15 cellular contexts compared by ENCODE assay signal in genomic region chr22:45968751-45969413, GRCh38. TPM values are rescaled to one million over a fixed set of nuclear protein-coding genes. Genes with fewer than 3 reads are reported as not detected.
A peak's percentile ranks its signal among the peaks of the same experiment; 100 is the strongest.
DNase-seq lines count a peak whose midpoint lies in the region; FAIRE-seq and TF ChIP-seq lines count a peak whose summit lies in the region.
"Had no signal": no experiment of that assay in that cellular context is flagged by ENCODE, and none has a peak within 500 bp of the region (broad histone marks: within the 10 kb centered on the region; RNA-seq: fewer than 3 reads in every experiment).

No MANE protein-coding gene starts in this region.

- H3K36me3 ChIP-seq in H1 (ENCODE audit: control insufficient read depth in 2 of 4, insufficient read depth in 4 of 4, low read length in 3 of 4): peaks cover 0 to 16% (median 0%) of the 10 kb centered on the region in 4 experiments; a peak in 3 of 8 replicates
- no peaks in the 10 kb centered on the region for H3K36me3 ChIP-seq in HAP-1 (replicated peaks)
- H3K36me3 ChIP-seq: left lung, upper lobe of left lung had no signal

- TF ChIP-seq POLR2A in H1 (IDR thresholded peaks at IDR 0.05; ENCODE audit: control extremely low read depth in 1 of 2, low read depth in 2 of 2, low read length in 2 of 2): no peak

- H4K8ac ChIP-seq in H1 (ENCODE audit: extremely low read depth, insufficient read depth, low read length): peak overlapping the region; percentile 9; the same call in 1 of the 2 replicates

- no peak overlapping the region for H3K14ac ChIP-seq in H1 (ENCODE audit: insufficient read length)

- peaks cover 1% of the 10 kb centered on the region; the same call in 1 of the 2 replicates for H3K23me2 ChIP-seq in H1 (ENCODE audit: low read depth, low read length)

- peaks cover 0 to 11% of the 10 kb centered on the region in 2 experiments for H4K20me1 ChIP-seq in H1 (replicated peaks in 1 of 2; ENCODE audit: control insufficient read depth in 1 of 2, insufficient read depth in 2 of 2, low read length in 2 of 2)

- H3K4me1 ChIP-seq in H1 (replicated peaks in 1 of 4; ENCODE audit: control insufficient read depth in 3 of 4, insufficient read depth in 4 of 4, low read length in 3 of 4) (peaks cover 0 to 50% (median 35%) of the 10 kb centered on the region in 4 experiments; a peak in 6 of 7 replicates), HAP-1 (no peaks in the 10 kb centered on the region)

- no peak overlapping the region for H3K23ac ChIP-seq in H1 (ENCODE audit: insufficient read length)

- H3K27me3 ChIP-seq in H1 (replicated peaks in 1 of 4; ENCODE audit: control insufficient read depth in 3 of 4, extremely low read depth in 1 of 4, insufficient read depth in 3 of 4, low read length in 3 of 4) (peaks cover 38 to 77% (median 67%) of the 10 kb centered on the region in 4 experiments), HAP-1 (ENCODE audit: low read depth) (peaks cover 38% of the 10 kb centered on the region)

- no peaks in the 10 kb centered on the region for H3K9me3 Mint-ChIP-seq in activated CD4-positive, alpha-beta memory T cell treated with anti-CD3 and anti-CD28 coated beads for 36 hours
- H3K9me3 Mint-ChIP-seq in activated CD4-positive, alpha-beta memory T cell treated with anti-CD3 and anti-CD28 coated beads, Interleukin-2, amount 10 ng/mL, durations not matched to agents 7 days and 5 days: no peaks in the 10 kb centered on the region
- H3K9me3 Mint-ChIP-seq: T-helper 1 cell treated with Interleukin-12 subunit alpha and Interleukin-12 subunit beta and Interleukin-4 antibody, amounts not matched to agents 30 μg/mL and 1 μg/mL, for 36 hours had no signal

- H3K4me3 Mint-ChIP-seq in activated CD4-positive, alpha-beta memory T cell treated with anti-CD3 and anti-CD28 coated beads for 36 hours: no peak overlapping the region
- no peak overlapping the region for H3K4me3 Mint-ChIP-seq in activated CD4-positive, alpha-beta memory T cell treated with anti-CD3 and anti-CD28 coated beads, Interleukin-2, amount 10 ng/mL, durations not matched to agents 7 days and 5 days
- H3K4me3 Mint-ChIP-seq: T-helper 1 cell treated with Interleukin-12 subunit alpha and Interleukin-12 subunit beta and Interleukin-4 antibody, amounts not matched to agents 30 μg/mL and 1 μg/mL, for 36 hours had no signal

- POLR2A ChIA-PET in activated CD4-positive, alpha-beta memory T cell treated with anti-CD3 and anti-CD28 coated beads for 36 hours (lab: Charles Lee): no interaction called here
- POLR2A ChIA-PET in activated CD4-positive, alpha-beta memory T cell treated with anti-CD3 and anti-CD28 coated beads, Interleukin-2, amount 10 ng/mL, durations not matched to agents 7 days and 5 days (lab: Charles Lee): no interaction called here
- POLR2A ChIA-PET in H1 (lab: Charles Lee; ENCODE audit: partially characterized antibody): interaction anchor here (1.5 kb wide), 1 partner anchor 65 kb away, joined by 3 read pairs; no protein-coding TSS in a partner anchor

- H2BK120ac ChIP-seq in H1 (replicated peaks; ENCODE audit: low read depth, low read length): no peak overlapping the region

- intact Hi-C loops in activated CD4-positive, alpha-beta memory T cell treated with anti-CD3 and anti-CD28 coated beads for 36 hours (cut with micrococcal nuclease): no loop called here

- FAIRE-seq in H1 (lab: Jason Lieb, UNC): no peak
- FAIRE-seq: frontal cortex had no signal

- no peaks in the 10 kb centered on the region for H3K79me2 ChIP-seq in H1 (ENCODE audit: control insufficient read depth in 1 of 2, insufficient read depth in 2 of 2, low read length in 2 of 2)

- in situ Hi-C loops in HAP-1 (cut with MboI; ENCODE audit: low sequenced_read_pairs): loop anchor here (5.0 to 10.0 kb wide), 4 partner anchors 104 to 704 kb away; no protein-coding TSS in a partner anchor
- in situ Hi-C loops in G401 (cut with HindIII; ENCODE audit: low sequenced_read_pairs): no loop called here

- H3K4ac ChIP-seq in H1 (replicated peaks; ENCODE audit: insufficient read length, low read depth, low read length): no peak overlapping the region

- H3K18ac ChIP-seq in H1 (ENCODE audit: extremely low read depth, low read length): peak overlapping the region; percentile 32; the same call in 1 of the 2 replicates

- H3K79me1 ChIP-seq in H1 (ENCODE audit: low read depth, low read length): no peaks in the 10 kb centered on the region

- H3K36me3 Mint-ChIP-seq in activated CD4-positive, alpha-beta memory T cell treated with anti-CD3 and anti-CD28 coated beads for 36 hours: no peaks in the 10 kb centered on the region
- H3K36me3 Mint-ChIP-seq in activated CD4-positive, alpha-beta memory T cell treated with anti-CD3 and anti-CD28 coated beads, Interleukin-2, amount 10 ng/mL, durations not matched to agents 7 days and 5 days (ENCODE audit: low read depth): peaks cover 3% of the 10 kb centered on the region

- no peak for TF ChIP-seq EP300 in H1 (IDR thresholded peaks at IDR 0.05; ENCODE audit: borderline replicate concordance in 1 of 2, low read depth in 2 of 2, low read length in 2 of 2)

- H2AFZ ChIP-seq in H1 (ENCODE audit: low read length): no peak overlapping the region

- H2AK5ac ChIP-seq in H1 (ENCODE audit: low read depth, low read length): peak overlapping the region; percentile 80; the same call in 1 of the 2 replicates

- no peak overlapping the region for H4K5ac ChIP-seq in H1 (ENCODE audit: insufficient read length, low read depth, low read length)

- no peak overlapping the region for H2BK20ac ChIP-seq in H1 (ENCODE audit: low read length)

- H4K91ac ChIP-seq in H1 (replicated peaks; ENCODE audit: insufficient read length, low read length): peak overlapping the region; percentile 52

- WGBS in H1 (ENCODE audit: extremely low coverage in 1 of 2, insufficient coverage in 1 of 2, insufficient read length in 1 of 2, insufficient replicate concordance in 2 of 2, low coverage in 1 of 2, low lambda C conversion rate in 2 of 2, missing lambda C conversion rate in 1 of 2), 2 experiments: 80% methylated on average over 16 of the region's 21 CpGs; no CpG with 5 or more reads in 1 of the 2 experiments

- no peak overlapping the region for H3K27ac ChIP-seq in H1 (ENCODE audit: low read depth, low read length)
- H3K27ac ChIP-seq: left lung, upper lobe of left lung had no signal

- H3K4me1 Mint-ChIP-seq in activated CD4-positive, alpha-beta memory T cell treated with anti-CD3 and anti-CD28 coated beads for 36 hours (ENCODE audit: low read depth): no peaks in the 10 kb centered on the region
- no peaks in the 10 kb centered on the region for H3K4me1 Mint-ChIP-seq in activated CD4-positive, alpha-beta memory T cell treated with anti-CD3 and anti-CD28 coated beads, Interleukin-2, amount 10 ng/mL, durations not matched to agents 7 days and 5 days

- DNase-seq in activated CD4-positive, alpha-beta memory T cell treated with anti-CD3 and anti-CD28 coated beads for 36 hours: peak; percentile 27
- no peak for DNase-seq in activated CD4-positive, alpha-beta memory T cell treated with anti-CD3 and anti-CD28 coated beads, Interleukin-2, amount 10 ng/mL, durations not matched to agents 7 days and 5 days
- DNase-seq in MV-4-11 (lab: John Stamatoyannopoulos, UW) (peak; percentile 22), H1 (ENCODE audit: low read depth in 1 of 2, low spot score in 2 of 2) (no peak), skeletal muscle cell (ENCODE audit: low read depth) (peak; percentile 36), HAP-1 (ENCODE audit: low spot score in 2 of 2) (no peak), G401 (ENCODE audit: low spot score) (no peak), AML-193 (lab: John Stamatoyannopoulos, UW) (no peak)
- DNase-seq: caudate nucleus, NCI-H1436, NCI-H82 had no signal

- H2BK5ac ChIP-seq in H1 (ENCODE audit: low read depth, low read length): 0 out of 2 replicates have a peak overlapping the region, but pooled peaks have one; percentile 26

- TF ChIP-seq RAD21 in H1 (IDR thresholded peaks at IDR 0.05 in 1 of 2, conservative IDR thresholded peaks at IDR 0.05 in 1 of 2; ENCODE audit: low read depth in 2 of 2, low read length in 2 of 2): no peak

- H3K4me3 ChIP-seq in H1 (ENCODE audit: extremely low read depth in 1 of 4, insufficient read depth in 2 of 4, low read depth in 3 of 4, low read length in 4 of 4) (no peak overlapping the region), skeletal muscle cell (ENCODE audit: low read depth, low read length) (no peak overlapping the region), HAP-1 (no peak overlapping the region)
- H3K4me3 ChIP-seq: left lung, upper lobe of left lung had no signal

- H3K9ac ChIP-seq in H1 (replicated peaks in 1 of 4; ENCODE audit: extremely low read depth in 1 of 4, low read depth in 3 of 4, low read length in 3 of 4): no peak overlapping the region

- H3K9me3 ChIP-seq in H1 (ENCODE audit: insufficient read depth in 2 of 2, low read depth in 1 of 2, low read length in 1 of 2): peaks cover 5 to 14% of the 10 kb centered on the region in 2 experiments; a peak in 3 of 4 replicates
- no peaks in the 10 kb centered on the region for H3K9me3 ChIP-seq in HAP-1
- H3K9me3 ChIP-seq: left lung, upper lobe of left lung had no signal

- no peak overlapping the region for H3K27ac Mint-ChIP-seq in activated CD4-positive, alpha-beta memory T cell treated with anti-CD3 and anti-CD28 coated beads for 36 hours
- H3K27ac Mint-ChIP-seq in activated CD4-positive, alpha-beta memory T cell treated with anti-CD3 and anti-CD28 coated beads, Interleukin-2, amount 10 ng/mL, durations not matched to agents 7 days and 5 days: no peak overlapping the region
- H3K27ac Mint-ChIP-seq: T-helper 1 cell treated with Interleukin-12 subunit alpha and Interleukin-12 subunit beta and Interleukin-4 antibody, amounts not matched to agents 30 μg/mL and 1 μg/mL, for 36 hours had no signal

- H3K27me3 Mint-ChIP-seq in activated CD4-positive, alpha-beta memory T cell treated with anti-CD3 and anti-CD28 coated beads for 36 hours: peaks cover 44% of the 10 kb centered on the region
- peaks cover 46% of the 10 kb centered on the region for H3K27me3 Mint-ChIP-seq in activated CD4-positive, alpha-beta memory T cell treated with anti-CD3 and anti-CD28 coated beads, Interleukin-2, amount 10 ng/mL, durations not matched to agents 7 days and 5 days

- H3K56ac ChIP-seq in H1 (replicated peaks; ENCODE audit: insufficient read length, low read depth, low read length): no peak overlapping the region

- H3K4me2 ChIP-seq in H1 (ENCODE audit: insufficient read depth in 1 of 2, low read depth in 2 of 2, low read length in 2 of 2): no peak overlapping the region

- peak overlapping the region; percentile 68; the same call in 1 of the 2 replicates for H2BK12ac ChIP-seq in H1 (ENCODE audit: low read depth, low read length)

- TF ChIP-seq CTCF in H1 (IDR thresholded peaks at IDR 0.05; ENCODE audit: control extremely low read depth in 1 of 3, insufficient read depth in 1 of 3, low read depth in 1 of 3, low read length in 3 of 3): no peak

- CTCF ChIA-PET in activated CD4-positive, alpha-beta memory T cell treated with anti-CD3 and anti-CD28 coated beads for 36 hours (lab: Charles Lee): interaction anchor here (0.7 kb wide), 1 partner anchor 388 kb away, joined by 3 read pairs; no protein-coding TSS in a partner anchor
- CTCF ChIA-PET in activated CD4-positive, alpha-beta memory T cell treated with anti-CD3 and anti-CD28 coated beads, Interleukin-2, amount 10 ng/mL, durations not matched to agents 7 days and 5 days (lab: Charles Lee): interaction anchor here (0.9 kb wide), 1 partner anchor 324 kb away, joined by 3 read pairs; no protein-coding TSS in a partner anchor
- CTCF ChIA-PET in H1 (lab: Charles Lee; ENCODE audit: partially characterized antibody): interaction anchor here (0.6 to 3.8 kb wide), 21 partner anchors 9 to 395 kb away, joined by 3 to 25 read pairs (median 4); no protein-coding TSS in a partner anchor

- H2BK15ac ChIP-seq in H1 (ENCODE audit: low read length): peak overlapping the region; percentile 75; the same call in 1 of the 2 replicates

RNA-seq across cellular contexts. Expression of gene WNT7B, which starts 8.1 kb away (rescaled TPM):
- not detected for total RNA-seq in activated CD4-positive, alpha-beta memory T cell treated with anti-CD3 and anti-CD28 coated beads for 36 hours
- total RNA-seq in activated CD4-positive, alpha-beta memory T cell treated with anti-CD3 and anti-CD28 coated beads, Interleukin-2, amount 10 ng/mL, durations not matched to agents 7 days and 5 days: not detected
- 0.13 and 0.24 TPM in 2 replicates for total RNA-seq in H1 (2021; fragmentation: NEBNext Ultra II Directional; extraction: Animal tissue kit (Norgen Biotek cat#: 25700))
- 0.14 and 0.24 TPM in 2 replicates for polyA plus RNA-seq in H1 (2011; rRNA removed)
- polyA plus RNA-seq in H1 (2011; cell fraction: cytosol; rRNA removed): 0.12 TPM
- polyA plus RNA-seq in H1 (2011; cell fraction: nucleus; rRNA removed): 0.27 TPM
- 0.14 to 0.46 TPM (median 0.23 TPM) in 4 replicates for polyA plus RNA-seq in H1 (2012, experiment 1 of 2)
- 0.29 TPM for polyA plus RNA-seq in H1 (2012, experiment 2 of 2)
- 0.08 TPM for polyA plus RNA-seq in H1 (2013, experiment 1 of 2)
- polyA plus RNA-seq in H1 (2013, experiment 2 of 2): 0.13 TPM
- polyA minus RNA-seq in H1 (2011; rRNA and poly(A)+ RNA removed): 0.16 and 0.17 TPM in 2 replicates
- polyA minus RNA-seq in H1 (2011; cell fraction: cytosol; rRNA and poly(A)+ RNA removed): not detected
- 0.30 TPM for polyA minus RNA-seq in H1 (2011; cell fraction: nucleus; rRNA and poly(A)+ RNA removed)
- total RNA-seq in G401 (2014; rRNA removed; shearing (Covaris generic)): not detected in 2 replicates

Comparison
In these comparisons a context has a peak if more than half of its experiments do, and no peak if none do; other contexts are left out.
1. DNase-seq: peak in activated CD4-positive, alpha-beta memory T cell treated with anti-CD3 and anti-CD28 coated beads for 36 hours (single experiment), MV-4-11 (single experiment) and skeletal muscle cell (single experiment); none in activated CD4-positive, alpha-beta memory T cell treated with anti-CD3 and anti-CD28 coated beads, Interleukin-2, amount 10 ng/mL, durations not matched to agents 7 days and 5 days (single experiment), H1 (0 of 2), HAP-1 (0 of 2), G401 (single experiment) and AML-193 (0 of 2).